ENCODE assay signal across 1 cellular context in genomic region chr7:422886-423225, GRCh38.
TF ChIP-seq lines count a peak whose summit lies in the region.

No MANE protein-coding gene starts in this region.

TF ChIP-seq in HepG2, 621 proteins besides CTCF, POLR2A, EP300 and RAD21:
- TF ChIP-seq ZBTB7B (CRISPR knock-in tag; IDR thresholded peaks at IDR 0.05) (no peak), SMC3 (IDR thresholded peaks at IDR 0.05; ENCODE audit: low read length) (no peak), ZFP90 (CRISPR knock-in tag; IDR thresholded peaks at IDR 0.05; ENCODE audit: borderline replicate concordance) (no peak), ZSCAN12 (CRISPR knock-in tag; IDR thresholded peaks at IDR 0.05) (no peak), ZNF670 (CRISPR knock-in tag; IDR thresholded peaks at IDR 0.05; ENCODE audit: borderline replicate concordance) (no peak), RFX5 (IDR thresholded peaks at IDR 0.05; ENCODE audit: low read depth, low read length) (no peak), PBX3 (CRISPR knock-in tag; IDR thresholded peaks at IDR 0.05; ENCODE audit: borderline replicate concordance) (no peak)
TF ChIP-seq in HepG2: peak in this region for 0.
